8 cellular contexts compared by ENCODE assay signal in genomic region chrX:48972214-48973164, GRCh38. TPM values are rescaled to one million over a fixed set of nuclear protein-coding genes. Genes with fewer than 3 reads are reported as not detected.
A peak's percentile ranks its signal among the peaks of the same experiment; 100 is the strongest.
DNase-seq lines count a peak whose midpoint lies in the region; ATAC-seq, FAIRE-seq and TF ChIP-seq lines count a peak whose summit lies in the region.

No MANE protein-coding gene starts in this region.

- dilution Hi-C loops in endothelial cell of umbilical vein (cut with MboI; ENCODE audit: extremely low pct_ligation_motif_present, low sequenced_read_pairs): no loop called here

- H3K27ac ChIP-seq in endothelial cell of umbilical vein (ENCODE audit: insufficient read depth, low read depth, low read length) (no peak overlapping the region), upper lobe of left lung (peak overlapping the region in 2 of 4 donors; percentile 53 to 67)

- H3K27me3 Mint-ChIP-seq in activated B cell treated with CpG ODN at 0.5 μM for 24 hours: no peaks in the 10 kb centered on the region

- ATAC-seq in activated B cell treated with CpG ODN at 0.5 μM for 24 hours (ENCODE audit: low read depth) (peak; percentile 67), mucosa of descending colon (peak; percentile 65), upper lobe of left lung (ENCODE audit: low FRiP score in 2 of 2) (peak; percentile 66 to 78), HG03039 (IDR thresholded peaks at IDR 0.05; ENCODE audit: unreplicated experiment) (no peak)

- H3K4me1 Mint-ChIP-seq in activated B cell treated with CpG ODN at 0.5 μM for 24 hours: peaks cover 13% of the 10 kb centered on the region

- peaks cover 3% of the 10 kb centered on the region for H3K4me1 ChIP-seq in endothelial cell of umbilical vein (ENCODE audit: control insufficient read depth, extremely low read depth, insufficient read depth, low read length)
- no peaks in the 10 kb centered on the region for H3K4me1 ChIP-seq in mucosa of descending colon (ENCODE audit: low read depth)
- peaks cover 0 to 12% (median 7%) of the 10 kb centered on the region in 4 donors for H3K4me1 ChIP-seq in upper lobe of left lung

- peak overlapping the region; percentile 57 for H3K4me3 Mint-ChIP-seq in activated B cell treated with CpG ODN at 0.5 μM for 24 hours

- H3K4me2 ChIP-seq in endothelial cell of umbilical vein (ENCODE audit: insufficient read depth, low read length): peak overlapping the region; percentile 1

- H3K4me3 ChIP-seq in endothelial cell of umbilical vein (replicated peaks in 1 of 3; ENCODE audit: insufficient read depth in 1 of 3, low read depth in 1 of 3, low read length in 3 of 3): peak overlapping the region in 1 of 3 experiments; percentile 3
- no peak overlapping the region for H3K4me3 ChIP-seq in mucosa of descending colon
- H3K4me3 ChIP-seq in upper lobe of left lung: peak overlapping the region in 3 of 4 donors; percentile 23 to 38 (median 34)

- H3K36me3 Mint-ChIP-seq in activated B cell treated with CpG ODN at 0.5 μM for 24 hours (ENCODE audit: low read depth): peaks cover 25% of the 10 kb centered on the region

- WGBS in upper lobe of left lung, 2 donors: 54 to 56% methylated on average over 4 to 13 of the region's 13 CpGs

- intact Hi-C loops in activated B cell treated with CpG ODN at 0.5 μM for 24 hours (cut with micrococcal nuclease): loop anchor here (1.0 kb wide), 2 partner anchors 14 to 71 kb away; partner anchors contain the start of gene TFE3
- intact Hi-C loops in endothelial cell of umbilical vein (cut with micrococcal nuclease): loop anchor here (1.0 kb wide), 1 partner anchor 71 kb away; the partner anchor contains the start of gene TFE3
- intact Hi-C loops in mucosa of descending colon (cut with DNase I, micrococcal nuclease): no loop called here

- H3K9me1 ChIP-seq in endothelial cell of umbilical vein (replicated peaks; ENCODE audit: control insufficient read depth, extremely low read depth, insufficient read depth, low read length): no peaks in the 10 kb centered on the region

- no peak overlapping the region for H2AFZ ChIP-seq in endothelial cell of umbilical vein (ENCODE audit: low read depth, low read length)

- BruUV-seq in endothelial cell of umbilical vein (replicated peaks; lab: Mats Ljungman, UMichigan): no TSS peak

- no peak for TF ChIP-seq EP300 in upper lobe of left lung (IDR thresholded peaks at IDR 0.05)

- TF ChIP-seq POLR2A in endothelial cell of umbilical vein (IDR thresholded peaks at IDR 0.05; ENCODE audit: low read depth, low read length): no peak
- no peak for TF ChIP-seq POLR2A in upper lobe of left lung (IDR thresholded peaks at IDR 0.05)

- H3K27ac Mint-ChIP-seq in activated B cell treated with CpG ODN at 0.5 μM for 24 hours: no peak overlapping the region

- CTCF ChIA-PET in activated B cell treated with CpG ODN at 0.5 μM for 24 hours (lab: Charles Lee): interaction anchor here (0.6 to 1.3 kb wide), 7 partner anchors 11 to 324 kb away, joined by 3 read pairs; no protein-coding TSS in a partner anchor
- CTCF ChIA-PET in endothelial cell of umbilical vein (lab: Charles Lee): interaction anchor here (0.8 to 2.0 kb wide), 10 partner anchors 11 to 134 kb away, joined by 3 to 17 read pairs (median 4); partner anchors contain the start of genes TFE3 and WDR45

- no peaks in the 10 kb centered on the region for H4K20me1 ChIP-seq in endothelial cell of umbilical vein (replicated peaks; ENCODE audit: control insufficient read depth, extremely low read depth, insufficient read depth, low read length)

- H3K9me3 ChIP-seq in endothelial cell of umbilical vein (replicated peaks; ENCODE audit: control insufficient read depth, insufficient read depth, low read length) (no peaks in the 10 kb centered on the region), mucosa of descending colon (no peaks in the 10 kb centered on the region), upper lobe of left lung (no peaks in the 10 kb centered on the region)

- H3K79me2 ChIP-seq in endothelial cell of umbilical vein (ENCODE audit: control insufficient read depth, insufficient read depth, low read length): no peaks in the 10 kb centered on the region

- POLR2A ChIA-PET in activated B cell treated with CpG ODN at 0.5 μM for 24 hours (lab: Charles Lee): interaction anchor here (0.7 to 2.2 kb wide), 5 partner anchors 11 to 70 kb away, joined by 3 to 16 read pairs (median 3); partner anchors contain the start of gene OTUD5
- POLR2A ChIA-PET in endothelial cell of umbilical vein (lab: Charles Lee): no interaction called here

- TF ChIP-seq CTCF in activated B cell treated with CpG ODN at 0.5 μM for 24 hours (IDR thresholded peaks at IDR 0.05) (no peak), endothelial cell of umbilical vein (IDR thresholded peaks at IDR 0.05; ENCODE audit: extremely low read depth in 1 of 2, insufficient read depth in 1 of 2, low read depth in 1 of 2, low read length in 2 of 2) (peak; percentile 46 to 56), mucosa of descending colon (IDR thresholded peaks at IDR 0.05) (peak; percentile 26), upper lobe of left lung (IDR thresholded peaks at IDR 0.05) (peak in 5 of 6 experiments; percentile 23 to 40 (median 35))

- peak; percentile 98 for FAIRE-seq in endothelial cell of umbilical vein (lab: Jason Lieb, UNC)

- H3K9ac ChIP-seq in endothelial cell of umbilical vein (replicated peaks; ENCODE audit: extremely low read depth, insufficient read depth, low read length): no peak overlapping the region

- H3K9me3 Mint-ChIP-seq in activated B cell treated with CpG ODN at 0.5 μM for 24 hours: no peaks in the 10 kb centered on the region

- H3K36me3 ChIP-seq in endothelial cell of umbilical vein (ENCODE audit: control insufficient read depth in 2 of 2, extremely low read depth in 1 of 2, insufficient read depth in 2 of 2, low read length in 2 of 2): peaks cover 0 to 16% of the 10 kb centered on the region in 2 experiments
- no peaks in the 10 kb centered on the region for H3K36me3 ChIP-seq in mucosa of descending colon (ENCODE audit: low read depth)
- peaks cover 0 to 34% (median 9%) of the 10 kb centered on the region in 4 donors for H3K36me3 ChIP-seq in upper lobe of left lung

- H3K27me3 ChIP-seq in endothelial cell of umbilical vein (ENCODE audit: control insufficient read depth in 2 of 2, insufficient read depth in 2 of 2, low read length in 2 of 2): no peaks in the 10 kb centered on the region
- no peaks in the 10 kb centered on the region for H3K27me3 ChIP-seq in upper lobe of left lung

- DNase-seq in GDM1 (lab: John Stamatoyannopoulos, UW) (peak; percentile 21), M059J (ENCODE audit: low read depth) (peak; percentile 65), activated B cell treated with CpG ODN at 0.5 μM for 24 hours (no peak), endothelial cell of umbilical vein (ENCODE audit: low read depth, low spot score) (peak; percentile 46), mucosa of descending colon (peak in 2 of 3 donors; percentile 35 to 71), upper lobe of left lung (peak in 1 of 2 donors; percentile 42), NCI-H446 treated with DMSO at 0.1 percent for 48 hours (lab: John Stamatoyannopoulos, UW) (no peak)

RNA-seq across cellular contexts. Expression of gene KCND1, which starts 0.8 kb away (rescaled TPM):
- total RNA-seq in M059J (2014; rRNA removed; shearing (Covaris generic)): 0.76 and 1.7 TPM in 2 replicates
- total RNA-seq in activated B cell treated with CpG ODN at 0.5 μM for 24 hours (0.66 and 1.8 TPM in 2 replicates), endothelial cell of umbilical vein (0.67 and 1.3 TPM in 2 replicates), mucosa of descending colon (1 to 10 TPM in 1 of 3 donors, under 1 TPM in 2; 0.87 to 1.6 (median 0.93) TPM), upper lobe of left lung (1 to 10 TPM in 3 of 6 donors, under 1 TPM in 3; 0.61 to 3.1 (median 1.2) TPM)
- 0.54 and 1.1 TPM in 2 replicates for polyA plus RNA-seq in endothelial cell of umbilical vein
- 0.34 and 0.63 TPM in 2 replicates for polyA plus RNA-seq in endothelial cell of umbilical vein (2011; cell fraction: cytosol; rRNA removed)
- 3.6 and 4.8 TPM in 2 replicates for polyA plus RNA-seq in endothelial cell of umbilical vein (2011; cell fraction: nucleus; rRNA removed)
- 1.0 and 1.6 TPM in 2 replicates for polyA plus RNA-seq in endothelial cell of umbilical vein (2012)
- polyA minus RNA-seq in endothelial cell of umbilical vein: 0.66 and 1.5 TPM in 2 replicates
- polyA minus RNA-seq in endothelial cell of umbilical vein (2011; cell fraction: cytosol; rRNA and poly(A)+ RNA removed): 0.41 TPM
- 0.82 and 1.8 TPM in 2 replicates for polyA minus RNA-seq in endothelial cell of umbilical vein (2011; cell fraction: nucleus; rRNA and poly(A)+ RNA removed)

RNA-seq across cellular contexts. Expression of gene OTUD5, which starts 15.1 kb away (rescaled TPM):
- 27.3 and 54.4 TPM in 2 replicates for total RNA-seq in M059J (2014; rRNA removed; shearing (Covaris generic))
- 76.0 and 78.1 TPM in 2 replicates for total RNA-seq in activated B cell treated with CpG ODN at 0.5 μM for 24 hours
- total RNA-seq in endothelial cell of umbilical vein: 41.0 and 44.3 TPM in 2 replicates
- 44.6 and 46.3 TPM in 2 replicates for polyA plus RNA-seq in endothelial cell of umbilical vein
- 39.1 and 43.8 TPM in 2 replicates for polyA plus RNA-seq in endothelial cell of umbilical vein (2011; cell fraction: cytosol; rRNA removed)
- 113 and 124 TPM in 2 replicates for polyA plus RNA-seq in endothelial cell of umbilical vein (2011; cell fraction: nucleus; rRNA removed)
- 50.2 and 50.7 TPM in 2 replicates for polyA plus RNA-seq in endothelial cell of umbilical vein (2012)
- polyA minus RNA-seq in endothelial cell of umbilical vein: 69.9 and 98.0 TPM in 2 replicates
- polyA minus RNA-seq in endothelial cell of umbilical vein (2011; cell fraction: cytosol; rRNA and poly(A)+ RNA removed): 59.3 TPM
- polyA minus RNA-seq in endothelial cell of umbilical vein (2011; cell fraction: nucleus; rRNA and poly(A)+ RNA removed): 25.3 and 29.0 TPM in 2 replicates
- 10 to 100 TPM; 43.6 to 56.5 (median 52.5) TPM for total RNA-seq in mucosa of descending colon
- 100 to 1,000 TPM in 1 of 6 donors, 10 to 100 TPM in 5; 40.1 to 101 (median 49.6) TPM for total RNA-seq in upper lobe of left lung

RNA-seq across cellular contexts. Expression of gene GRIPAP1, which starts 29.6 kb away (rescaled TPM):
- total RNA-seq in M059J (2014; rRNA removed; shearing (Covaris generic)): 20.1 and 46.6 TPM in 2 replicates
- total RNA-seq in activated B cell treated with CpG ODN at 0.5 μM for 24 hours (97.3 and 117 TPM in 2 replicates), endothelial cell of umbilical vein (48.5 and 49.4 TPM in 2 replicates), mucosa of descending colon (10 to 100 TPM; 39.5 to 48.9 (median 47.5) TPM), upper lobe of left lung (100 to 1,000 TPM in 1 of 6 donors, 10 to 100 TPM in 5; 37.5 to 140 (median 50.8) TPM)
- polyA plus RNA-seq in endothelial cell of umbilical vein: 19.0 and 25.3 TPM in 2 replicates
- polyA plus RNA-seq in endothelial cell of umbilical vein (2011; cell fraction: cytosol; rRNA removed): 25.4 and 27.1 TPM in 2 replicates
- 136 and 138 TPM in 2 replicates for polyA plus RNA-seq in endothelial cell of umbilical vein (2011; cell fraction: nucleus; rRNA removed)
- 32.3 and 37.9 TPM in 2 replicates for polyA plus RNA-seq in endothelial cell of umbilical vein (2012)
- 37.6 and 39.8 TPM in 2 replicates for polyA minus RNA-seq in endothelial cell of umbilical vein
- 14.7 TPM for polyA minus RNA-seq in endothelial cell of umbilical vein (2011; cell fraction: cytosol; rRNA and poly(A)+ RNA removed)
- 26.2 and 39.1 TPM in 2 replicates for polyA minus RNA-seq in endothelial cell of umbilical vein (2011; cell fraction: nucleus; rRNA and poly(A)+ RNA removed)

RNA-seq across cellular contexts. Expression of gene PIM2, which starts 53.7 kb away (rescaled TPM):
- total RNA-seq in M059J (2014; rRNA removed; shearing (Covaris generic)): 14.2 and 14.3 TPM in 2 replicates
- total RNA-seq in activated B cell treated with CpG ODN at 0.5 μM for 24 hours (321 and 351 TPM in 2 replicates), endothelial cell of umbilical vein (5.5 and 7.4 TPM in 2 replicates), mucosa of descending colon (10 to 100 TPM; 10.5 to 30.0 (median 20.5) TPM), upper lobe of left lung (10 to 100 TPM; 16.3 to 36.1 (median 26.2) TPM)
- polyA plus RNA-seq in endothelial cell of umbilical vein: 7.4 and 7.5 TPM in 2 replicates
- polyA plus RNA-seq in endothelial cell of umbilical vein (2011; cell fraction: cytosol; rRNA removed): 4.5 TPM in 2 replicates
- 8.7 and 9.7 TPM in 2 replicates for polyA plus RNA-seq in endothelial cell of umbilical vein (2011; cell fraction: nucleus; rRNA removed)
- polyA plus RNA-seq in endothelial cell of umbilical vein (2012): 4.6 and 5.1 TPM in 2 replicates
- polyA minus RNA-seq in endothelial cell of umbilical vein: 9.7 and 11.9 TPM in 2 replicates
- polyA minus RNA-seq in endothelial cell of umbilical vein (2011; cell fraction: cytosol; rRNA and poly(A)+ RNA removed): 9.1 TPM
- 5.0 and 5.1 TPM in 2 replicates for polyA minus RNA-seq in endothelial cell of umbilical vein (2011; cell fraction: nucleus; rRNA and poly(A)+ RNA removed)

Comparison
In these comparisons a context has a peak if more than half of its experiments do, and no peak if none do; other contexts are left out.
1. DNase-seq: peak in GDM1 (single experiment), M059J (single experiment), endothelial cell of umbilical vein (single experiment) and mucosa of descending colon (2 of 3); none in activated B cell treated with CpG ODN at 0.5 μM for 24 hours (single experiment) and NCI-H446 treated with DMSO at 0.1 percent for 48 hours (single experiment).
2. intact Hi-C loops: an anchor here in activated B cell treated with CpG ODN at 0.5 μM for 24 hours (1.0 kb wide) and endothelial cell of umbilical vein (1.0 kb wide); none called in mucosa of descending colon.